ENCODE assay signal across 17 cellular contexts in genomic region chr11:6931146-6931713, GRCh38. TPM values are rescaled to one million over a fixed set of nuclear protein-coding genes. Genes with fewer than 3 reads are reported as not detected.
DNase-seq lines count a peak whose midpoint lies in the region; ATAC-seq, FAIRE-seq and TF ChIP-seq lines count a peak whose summit lies in the region.
"Had no signal": no experiment of that assay in that cellular context is flagged by ENCODE, and none has a peak within 500 bp of the region (broad histone marks: within the 10 kb centered on the region; RNA-seq: fewer than 3 reads in every experiment).

No MANE protein-coding gene starts in this region.

- no peak for TF ChIP-seq CTCF in OCI-LY7 (conservative IDR thresholded peaks at IDR 0.05; ENCODE audit: low read length)

- no peaks in the 10 kb centered on the region; the same call in 1 of the 2 replicates for H4K20me1 ChIP-seq in OCI-LY7 (ENCODE audit: insufficient read depth, low read length)

- peaks cover 88% of the 10 kb centered on the region for H3K36me3 ChIP-seq in OCI-LY7 (ENCODE audit: insufficient read depth, low read length)

- TF ChIP-seq POLR2A in GM12892 (IDR thresholded peaks at IDR 0.05; ENCODE audit: low read depth, low read length), result no peak

- no peak for ATAC-seq in GM21447 (IDR thresholded peaks at IDR 0.05; ENCODE audit: unreplicated experiment)
- ATAC-seq: HCT116, Right ventricle myocardium inferior had no signal

- CTCF ChIA-PET in OCI-LY7 (lab: Charles Lee; ENCODE audit: unreplicated experiment), result no interaction called here

- POLR2A ChIA-PET in OCI-LY7 (lab: Charles Lee), result interaction anchor here (1.0 to 1.3 kb wide), 3 partner anchors 9 to 112 kb away, joined by 3 read pairs; no protein-coding TSS in a partner anchor

- H3K79me2 ChIP-seq in OCI-LY7 (ENCODE audit: insufficient read depth, low read depth, low read length), result peaks cover 88% of the 10 kb centered on the region

- peaks cover 61% of the 10 kb centered on the region for H3K4me1 ChIP-seq in OCI-LY7 (ENCODE audit: insufficient read depth, low read length, poor library complexity, severe bottlenecking)

- no peaks in the 10 kb centered on the region; the same call in 1 of the 2 replicates for H3K9me3 ChIP-seq in OCI-LY7 (ENCODE audit: low read length)

- in situ Hi-C loops in ACHN (cut with HindIII; ENCODE audit: low pct_ligation_motif_present, low pct_unique_long_range_greater_than_20kb, low sequenced_read_pairs), result no loop called here

- H3K4me3 ChIP-seq in OCI-LY7 (ENCODE audit: low read depth, low read length, poor library complexity, severe bottlenecking), result peak overlapping the region; percentile 95
- H3K4me3 ChIP-seq in skeletal muscle cell (ENCODE audit: low read depth, low read length), result no peak overlapping the region
- H3K4me3 ChIP-seq: SK-N-MC had no signal

- FAIRE-seq in GM12892 (lab: Jason Lieb, UNC), result peak; percentile 70

- H2AFZ ChIP-seq in OCI-LY7 (ENCODE audit: low read length), result no peak overlapping the region

- DNase-seq in GM12892 (ENCODE audit: insufficient read length) (no peak), OCI-LY7 (ENCODE audit: low spot score) (no peak), fibroblast of gingiva (ENCODE audit: low read depth) (peak; percentile 56), skeletal muscle cell (ENCODE audit: low read depth) (peak; percentile 65), ACHN (no peak), RPMI8226 (no peak)
- DNase-seq: CD8-positive, alpha-beta memory T cell; NCI-H1105; NCI-H187; NCI-H446 had no signal

- intact Hi-C loops in OCI-LY7 (cut with micrococcal nuclease; ENCODE audit: unreplicated experiment), result no loop called here

- BruUV-seq in OCI-LY7 (replicated peaks; lab: Mats Ljungman, UMichigan), result no TSS peak

- no peaks in the 10 kb centered on the region for H3K9me2 ChIP-seq in OCI-LY7 (ENCODE audit: insufficient read depth, low read length)

- H3K4me2 ChIP-seq in OCI-LY7 (ENCODE audit: low read length), result peak overlapping the region; percentile 90

- no peak overlapping the region for H3K27ac ChIP-seq in OCI-LY7 (ENCODE audit: low read depth, low read length, poor library complexity, severe bottlenecking)
- H3K27ac ChIP-seq: SK-N-MC had no signal

RNA-seq across cellular contexts. Expression of gene ZNF215, which starts 5.0 kb away (rescaled TPM):
- 1.6 TPM for polyA plus RNA-seq in GM12892 (2012; ENCODE audit: missing spikeins)
- 59.8 and 67.2 TPM in 2 replicates for total RNA-seq in OCI-LY7 (2014; rRNA removed; shearing (Covaris generic))
- total RNA-seq in OCI-LY7 (2022), result 61.0 and 63.0 TPM in 2 replicates
- polyA plus RNA-seq: CD8-positive, alpha-beta memory T cell had no signal

RNA-seq across cellular contexts. Expression of gene OR2D3, which starts 10.4 kb away (rescaled TPM):
- not detected for polyA plus RNA-seq in GM12892 (2012; ENCODE audit: missing spikeins)
- not detected in 2 replicates for total RNA-seq in OCI-LY7 (2014; rRNA removed; shearing (Covaris generic))
- not detected in 2 replicates for total RNA-seq in OCI-LY7 (2022)
- total RNA-seq: CD8-positive, alpha-beta memory T cell; Daoy; Right ventricle myocardium inferior had no signal
- polyA plus RNA-seq: BJ; CD8-positive, alpha-beta memory T cell; IgD-negative memory B cell had no signal

RNA-seq across cellular contexts. Expression of gene OR2D2, which starts 38.9 kb away (rescaled TPM):
- not detected for polyA plus RNA-seq in GM12892 (2012; ENCODE audit: missing spikeins)
- 1.3 and 1.4 TPM in 2 replicates for total RNA-seq in OCI-LY7 (2014; rRNA removed; shearing (Covaris generic))
- 3.2 and 3.3 TPM in 2 replicates for total RNA-seq in OCI-LY7 (2022)
- total RNA-seq: CD8-positive, alpha-beta memory T cell; Daoy; Right ventricle myocardium inferior had no signal
- polyA plus RNA-seq: CD8-positive, alpha-beta memory T cell; IgD-negative memory B cell had no signal

RNA-seq across cellular contexts. Expression of gene OR10A4, which starts 54.8 kb away (rescaled TPM):
- polyA plus RNA-seq in GM12892 (2012; ENCODE audit: missing spikeins), result not detected
- not detected in 2 replicates for total RNA-seq in OCI-LY7 (2014; rRNA removed; shearing (Covaris generic))
- total RNA-seq in OCI-LY7 (2022), result not detected in 2 replicates
- total RNA-seq: CD8-positive, alpha-beta memory T cell; Daoy; Right ventricle myocardium inferior had no signal
- polyA plus RNA-seq: BJ; CD8-positive, alpha-beta memory T cell; IgD-negative memory B cell had no signal

Comparison
In these comparisons a context has a peak if more than half of its experiments do, and no peak if none do; other contexts are left out.
1. DNase-seq: peak in fibroblast of gingiva (single experiment) and skeletal muscle cell (single experiment); none in GM12892 (single experiment), OCI-LY7 (single experiment), ACHN (single experiment) and RPMI8226 (single experiment).